8 cellular contexts compared by ENCODE assay signal in the genomic region with DNA sequence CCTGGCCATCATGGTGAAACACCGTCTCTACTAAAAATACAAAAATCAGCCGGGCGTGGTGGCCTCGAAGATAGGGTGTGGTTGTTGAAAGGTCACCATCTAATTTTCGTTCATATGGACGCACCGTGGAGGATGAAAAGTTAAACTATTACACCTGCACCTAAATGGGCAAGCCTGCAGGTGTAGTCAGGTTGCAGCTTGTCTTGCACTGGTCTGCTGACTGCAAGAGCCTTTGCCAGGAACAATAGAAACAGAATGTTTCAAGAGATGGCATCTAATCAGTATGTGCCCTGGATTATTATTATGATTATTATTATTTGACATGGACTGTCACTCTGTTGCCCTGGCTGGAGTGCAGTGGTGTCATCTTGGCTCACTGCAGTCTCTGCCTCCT. TPM values are rescaled to one million over a fixed set of nuclear protein-coding genes. Genes with fewer than 3 reads are reported as not detected.
DNase-seq lines count a peak whose midpoint lies in the region; ATAC-seq lines count a peak whose summit lies in the region.

No MANE protein-coding gene starts in this region.

- H3K9me3 Mint-ChIP-seq in activated CD4-positive, alpha-beta memory T cell treated with anti-CD3 and anti-CD28 coated beads, Interleukin-2, amount 10 ng/mL, durations not matched to agents 7 days and 5 days, result no peaks in the 10 kb centered on the region
- H3K9me3 Mint-ChIP-seq in stimulated activated memory B cell treated with anti-CD40 and anti-IgM and Interleukin-4, amounts not matched to agents 10 μg/mL and 1 μg/mL and 100 μg/mL, for 72 hours, result no peaks in the 10 kb centered on the region

- ATAC-seq in stimulated activated memory B cell treated with anti-CD40 and anti-IgM and Interleukin-4, amounts not matched to agents 10 μg/mL and 1 μg/mL and 100 μg/mL, for 72 hours, result no peak
- no peak for ATAC-seq in HG02852 (IDR thresholded peaks at IDR 0.05; ENCODE audit: unreplicated experiment)

- H3K27me3 Mint-ChIP-seq in activated CD4-positive, alpha-beta memory T cell treated with anti-CD3 and anti-CD28 coated beads, Interleukin-2, amount 10 ng/mL, durations not matched to agents 7 days and 5 days, result no peaks in the 10 kb centered on the region
- H3K27me3 Mint-ChIP-seq in stimulated activated memory B cell treated with anti-CD40 and anti-IgM and Interleukin-4, amounts not matched to agents 10 μg/mL and 1 μg/mL and 100 μg/mL, for 72 hours, result no peaks in the 10 kb centered on the region

- H3K9me3 ChIP-seq in iPS-18c (ENCODE audit: control insufficient read depth, insufficient read depth, low read length), result no peaks in the 10 kb centered on the region

- CTCF ChIA-PET in activated CD4-positive, alpha-beta memory T cell treated with anti-CD3 and anti-CD28 coated beads, Interleukin-2, amount 10 ng/mL, durations not matched to agents 7 days and 5 days (lab: Charles Lee), result no interaction called here

- peaks cover 42% of the 10 kb centered on the region for H3K36me3 Mint-ChIP-seq in activated CD4-positive, alpha-beta memory T cell treated with anti-CD3 and anti-CD28 coated beads, Interleukin-2, amount 10 ng/mL, durations not matched to agents 7 days and 5 days (ENCODE audit: low read depth)
- peaks cover 42% of the 10 kb centered on the region for H3K36me3 Mint-ChIP-seq in stimulated activated memory B cell treated with anti-CD40 and anti-IgM and Interleukin-4, amounts not matched to agents 10 μg/mL and 1 μg/mL and 100 μg/mL, for 72 hours

- peak overlapping the region; percentile 79 for H3K27ac Mint-ChIP-seq in activated CD4-positive, alpha-beta memory T cell treated with anti-CD3 and anti-CD28 coated beads, Interleukin-2, amount 10 ng/mL, durations not matched to agents 7 days and 5 days
- H3K27ac Mint-ChIP-seq in stimulated activated memory B cell treated with anti-CD40 and anti-IgM and Interleukin-4, amounts not matched to agents 10 μg/mL and 1 μg/mL and 100 μg/mL, for 72 hours, result peak overlapping the region; percentile 67

- H3K4me1 Mint-ChIP-seq in activated CD4-positive, alpha-beta memory T cell treated with anti-CD3 and anti-CD28 coated beads, Interleukin-2, amount 10 ng/mL, durations not matched to agents 7 days and 5 days, result peaks cover 67% of the 10 kb centered on the region
- peaks cover 60% of the 10 kb centered on the region for H3K4me1 Mint-ChIP-seq in stimulated activated memory B cell treated with anti-CD40 and anti-IgM and Interleukin-4, amounts not matched to agents 10 μg/mL and 1 μg/mL and 100 μg/mL, for 72 hours

- POLR2A ChIA-PET in activated CD4-positive, alpha-beta memory T cell treated with anti-CD3 and anti-CD28 coated beads, Interleukin-2, amount 10 ng/mL, durations not matched to agents 7 days and 5 days (lab: Charles Lee), result interaction anchor here (1.2 kb wide), 1 partner anchor 10 kb away, joined by 4 read pairs; no protein-coding TSS in a partner anchor

- in situ Hi-C loops in KBM-7 (cut with MboI; ENCODE audit: low pct_unique_long_range_greater_than_20kb, low sequenced_read_pairs), result no loop called here

- peak overlapping the region; percentile 94 for H3K4me3 Mint-ChIP-seq in activated CD4-positive, alpha-beta memory T cell treated with anti-CD3 and anti-CD28 coated beads, Interleukin-2, amount 10 ng/mL, durations not matched to agents 7 days and 5 days
- H3K4me3 Mint-ChIP-seq in stimulated activated memory B cell treated with anti-CD40 and anti-IgM and Interleukin-4, amounts not matched to agents 10 μg/mL and 1 μg/mL and 100 μg/mL, for 72 hours, result peak overlapping the region; percentile 91

- peak overlapping the region; percentile 85; the same call in 1 of the 2 replicates for H3K4me3 ChIP-seq in iPS-18c (ENCODE audit: insufficient read depth, low read depth, low read length)

- DNase-seq in NCI-H748 (lab: John Stamatoyannopoulos, UW; ENCODE audit: unreplicated experiment) (peak; percentile 5), NCI-H748 treated with DMSO at 0.1 percent for 48 hours (lab: John Stamatoyannopoulos, UW) (no peak), KBM-7 (no peak), NCI-H1694 treated with DMSO at 0.1 percent for 48 hours (lab: John Stamatoyannopoulos, UW) (no peak)
- DNase-seq in activated CD4-positive, alpha-beta memory T cell treated with anti-CD3 and anti-CD28 coated beads, Interleukin-2, amount 10 ng/mL, durations not matched to agents 7 days and 5 days, result no peak

RNA-seq across cellular contexts. Expression of gene NADSYN1, which starts 0.9 kb away (rescaled TPM):
- total RNA-seq in activated CD4-positive, alpha-beta memory T cell treated with anti-CD3 and anti-CD28 coated beads, Interleukin-2, amount 10 ng/mL, durations not matched to agents 7 days and 5 days, result 100 to 1,000 TPM; 141 to 142 TPM

RNA-seq across cellular contexts. Expression of gene DHCR7, which starts 5.7 kb away (rescaled TPM):
- 10 to 100 TPM; 74.4 to 79.6 TPM for total RNA-seq in activated CD4-positive, alpha-beta memory T cell treated with anti-CD3 and anti-CD28 coated beads, Interleukin-2, amount 10 ng/mL, durations not matched to agents 7 days and 5 days
